24 cellular contexts compared by ENCODE assay signal in the genomic region with DNA sequence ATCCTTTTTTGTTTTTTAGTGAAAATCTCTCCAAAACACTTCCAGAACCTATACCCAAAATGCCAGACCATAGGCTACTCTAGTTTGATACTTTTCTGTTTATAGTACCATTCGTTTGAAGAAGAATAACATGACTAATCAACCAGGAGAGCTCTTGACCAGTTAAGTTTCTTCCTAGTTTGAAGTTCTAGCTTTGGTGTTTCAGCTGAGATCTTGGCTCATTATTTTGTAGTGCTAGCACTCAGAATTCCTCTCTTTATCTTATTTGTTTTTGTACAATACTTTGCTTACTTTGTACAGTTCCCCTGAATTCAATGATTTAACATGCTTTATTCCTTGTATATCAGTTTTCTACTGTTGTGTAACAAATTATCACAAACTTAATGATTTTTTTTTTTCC.
"Had no signal": no experiment of that assay in that cellular context is flagged by ENCODE, and none has a peak within 500 bp of the region (broad histone marks: within the 10 kb centered on the region; RNA-seq: fewer than 3 reads in every experiment).

No MANE protein-coding gene starts in this region.

- H3K9ac ChIP-seq: neural progenitor cell, parathyroid adenoma had no signal

- H3K4me3 ChIP-seq: neural progenitor cell, ovary, psoas muscle, right lobe of liver, sigmoid colon, stomach, thoracic aorta, thyroid gland, tibial nerve, upper lobe of left lung, uterus had no signal

- H3K79me2 ChIP-seq: parathyroid adenoma had no signal

- H3K4me1 ChIP-seq: parathyroid adenoma, psoas muscle, right lobe of liver, sigmoid colon, stomach, tibial nerve, uterus had no signal

- DNase-seq: natural killer cell; occipital lobe; ovary; posterior cingulate gyrus; psoas muscle; right lobe of liver; sigmoid colon; stimulated activated CD4-positive, alpha-beta T cell treated with anti-CD3 and anti-CD28 coated beads, Interleukin-15, amount 100 ng/mL, for 24 hours; stimulated activated CD4-positive, alpha-beta T cell treated with anti-CD3 and anti-CD28 coated beads, Interleukin-2, amount 100 ng/mL, for 24 hours; stimulated activated CD4-positive, alpha-beta T cell treated with anti-CD3 and anti-CD28 coated beads, Interleukin-2, amount 100 ng/mL, for 48 hours; stimulated activated CD4-positive, alpha-beta T cell treated with anti-CD3 and anti-CD28 coated beads, Interleukin-4, amount 100 ng/mL, for 24 hours; stimulated activated naive B cell treated with anti-CD40 and anti-IgM and Interleukin-4, amounts not matched to agents 10 μg/mL and 1 μg/mL and 100 μg/mL, for 72 hours; stimulated activated naive CD4-positive, alpha-beta T cell treated with Interleukin-2 at 50 U/mL for 16 hours; trophoblast cell; uterus had no signal

- H3K27me3 ChIP-seq: neural progenitor cell, ovary, right lobe of liver, sigmoid colon, stomach, thyroid gland, tibial nerve, upper lobe of left lung had no signal

- ATAC-seq: natural killer cell; psoas muscle; right cardiac atrium; stimulated activated effector memory CD8-positive, alpha-beta T cell treated with anti-CD3 and anti-CD28 coated beads, Interleukin-12 subunit alpha, Interleukin-12 subunit beta, amount 100 ng/mL, for 72 hours; stimulated activated naive B cell treated with anti-CD40 and anti-IgM and Interleukin-4, amounts not matched to agents 10 μg/mL and 1 μg/mL and 100 μg/mL, for 72 hours had no signal

- H3K27ac ChIP-seq: neural progenitor cell, ovary, parathyroid adenoma, psoas muscle, right lobe of liver, sigmoid colon, stomach, thoracic aorta, tibial nerve, upper lobe of left lung, uterus had no signal

- H3K36me3 ChIP-seq: neural progenitor cell, ovary, right lobe of liver, sigmoid colon, stomach, thoracic aorta, thyroid gland, tibial nerve, upper lobe of left lung, uterus had no signal

- H3K4me2 ChIP-seq: neural progenitor cell had no signal

- H2AFZ ChIP-seq: neural progenitor cell, parathyroid adenoma had no signal

- H3K9me3 ChIP-seq: ovary, psoas muscle, right lobe of liver, sigmoid colon, stomach, thoracic aorta, thyroid gland, tibial nerve, upper lobe of left lung, uterus had no signal
